Comparison of ENCODE assay signal across 19 cellular contexts in genomic region chrX:29531336-29531735, GRCh38.
DNase-seq lines count a peak whose midpoint lies in the region; ATAC-seq and TF ChIP-seq lines count a peak whose summit lies in the region.
"Had no signal": no experiment of that assay in that cellular context is flagged by ENCODE, and none has a peak within 500 bp of the region (broad histone marks: within the 10 kb centered on the region; RNA-seq: fewer than 3 reads in every experiment).

No MANE protein-coding gene starts in this region.

- DNase-seq in midbrain (lab: John Stamatoyannopoulos, UW) (no peak), NK-92 (lab: John Stamatoyannopoulos, UW; ENCODE audit: unreplicated experiment) (no peak), GM19240 (ENCODE audit: insufficient read length, low spot score) (no peak), cerebellar cortex (ENCODE audit: low spot score) (no peak)
- DNase-seq: activated CD8-positive, alpha-beta T cell treated with anti-CD3 and anti-CD28 coated beads for 36 hours; activated naive CD4-positive, alpha-beta T cell treated with anti-CD3 and anti-CD28 coated beads, Interleukin-2, amount 10 ng/mL, durations not matched to agents 7 days and 5 days; AML-193; heart left ventricle; MG63; naive thymus-derived CD8-positive, alpha-beta T cell; NCI-H446 treated with DMSO at 0.1 percent for 48 hours; right cardiac atrium; stimulated activated naive CD8-positive, alpha-beta T cell treated with anti-CD3 and anti-CD28 coated beads, Interleukin-15, amount 100 ng/mL, for 72 hours; T-helper 2 cell had no signal

- no peak for TF ChIP-seq POLR2A in GM18505 (IDR thresholded peaks at IDR 0.05; ENCODE audit: borderline replicate concordance, extremely low read depth, insufficient read depth, insufficient read length)

- peak; percentile 83 for ATAC-seq in GM18505 (IDR thresholded peaks at IDR 0.05; ENCODE audit: unreplicated experiment)
- peak; percentile 74 for ATAC-seq in GM19467 (IDR thresholded peaks at IDR 0.05; ENCODE audit: unreplicated experiment)
- peak; percentile 87 for ATAC-seq in HG02798 (IDR thresholded peaks at IDR 0.05; ENCODE audit: poor library complexity, unreplicated experiment)
- peak; percentile 88 for ATAC-seq in HG03378 (IDR thresholded peaks at IDR 0.05; ENCODE audit: unreplicated experiment)
- ATAC-seq: activated CD8-positive, alpha-beta T cell treated with anti-CD3 and anti-CD28 coated beads for 36 hours; heart left ventricle; left lobe of liver; naive thymus-derived CD8-positive, alpha-beta T cell; right cardiac atrium; stimulated activated naive CD8-positive, alpha-beta T cell treated with anti-CD3 and anti-CD28 coated beads, Interleukin-15, amount 100 ng/mL, for 72 hours had no signal
